8 cellular contexts compared by ENCODE assay signal in genomic region chr22:17705565-17706450, GRCh38.
DNase-seq lines count a peak whose midpoint lies in the region; ATAC-seq and TF ChIP-seq lines count a peak whose summit lies in the region.

No MANE protein-coding gene starts in this region.

- no peaks in the 10 kb centered on the region for H3K9me3 Mint-ChIP-seq in Caco-2 (ENCODE audit: unreplicated experiment)

- POLR2A ChIA-PET in Caco-2 (lab: Charles Lee) = no interaction called here

- H3K27ac Mint-ChIP-seq in Caco-2 (ENCODE audit: unreplicated experiment) = peak overlapping the region; percentile 58

- H3K9me3 ChIP-seq in Caco-2 (no peaks in the 10 kb centered on the region), mesodermal cell (ENCODE audit: control insufficient read depth, low read length) (no peaks in the 10 kb centered on the region)

- no peak overlapping the region for H3K4me3 Mint-ChIP-seq in Caco-2 (ENCODE audit: unreplicated experiment)

- H3K27me3 ChIP-seq in Caco-2 (replicated peaks; ENCODE audit: control insufficient read depth, insufficient read depth, low read length) = no peaks in the 10 kb centered on the region

- WGBS in mesodermal cell (ENCODE audit: insufficient coverage in 2 of 2), 2 experiments = 94% methylated on average over 2 to 5 of the region's 11 CpGs

- peaks cover 8% of the 10 kb centered on the region for H3K4me1 Mint-ChIP-seq in Caco-2 (ENCODE audit: low read depth, unreplicated experiment)

- intact Hi-C loops in Caco-2 (cut with micrococcal nuclease; ENCODE audit: unreplicated experiment) = no loop called here

- peak overlapping the region; percentile 62 for H3K27ac ChIP-seq in mesodermal cell (ENCODE audit: low read depth, low read length, severe bottlenecking)

- H3K27me3 Mint-ChIP-seq in Caco-2 (ENCODE audit: insufficient read depth, unreplicated experiment) = no peaks in the 10 kb centered on the region

- H3K36me3 ChIP-seq in Caco-2 (ENCODE audit: control insufficient read depth, insufficient read depth, low read length) = no peaks in the 10 kb centered on the region
- peaks cover 46% of the 10 kb centered on the region for H3K36me3 ChIP-seq in mesodermal cell (ENCODE audit: control insufficient read depth, insufficient read depth, low read length)

- H3K4me1 ChIP-seq in Caco-2 (no peaks in the 10 kb centered on the region), mesodermal cell (ENCODE audit: control insufficient read depth, insufficient read depth, low read length, poor library complexity, severe bottlenecking) (no peaks in the 10 kb centered on the region)

- ATAC-seq in HG02981 (IDR thresholded peaks at IDR 0.05; ENCODE audit: unreplicated experiment) = peak; percentile 23
- ATAC-seq in GM21360 (IDR thresholded peaks at IDR 0.05; ENCODE audit: unreplicated experiment) = no peak

- BruUV-seq in Caco-2 (replicated peaks; lab: Mats Ljungman, UMichigan) = no TSS peak

- no peak for TF ChIP-seq CTCF in Caco-2 (IDR thresholded peaks at IDR 0.05; ENCODE audit: insufficient read depth in 1 of 2, low read depth in 1 of 2, low read length in 1 of 2, severe bottlenecking in 1 of 2, unreplicated experiment in 1 of 2)

- CTCF ChIA-PET in Caco-2 (lab: Charles Lee) = no interaction called here

- H3K36me3 Mint-ChIP-seq in Caco-2 (ENCODE audit: insufficient read depth, unreplicated experiment) = peaks cover 13% of the 10 kb centered on the region

- H3K4me3 ChIP-seq in Caco-2 (ENCODE audit: low read depth, low read length) (no peak overlapping the region), mesodermal cell (ENCODE audit: extremely low read depth, insufficient read depth, low read length, poor library complexity, severe bottlenecking) (no peak overlapping the region)

- DNase-seq in Caco-2 (no peak), amniotic epithelial cell (ENCODE audit: low read depth) (peak; percentile 32), NCI-H2081 treated with DMSO at 0.1 percent for 48 hours (lab: John Stamatoyannopoulos, UW) (no peak)
- DNase-seq in stimulated activated CD8-positive, alpha-beta memory T cell treated with anti-CD3 and anti-CD28 coated beads, Interleukin-4, amount 100 ng/mL, for 48 hours = no peak
- DNase-seq in stimulated activated CD4-positive, alpha-beta T cell treated with anti-CD3 and anti-CD28 coated beads, Interleukin-2, amount 100 ng/mL, for 48 hours = no peak
